ENCODE assay signal across 1 cellular context in the genomic region with DNA sequence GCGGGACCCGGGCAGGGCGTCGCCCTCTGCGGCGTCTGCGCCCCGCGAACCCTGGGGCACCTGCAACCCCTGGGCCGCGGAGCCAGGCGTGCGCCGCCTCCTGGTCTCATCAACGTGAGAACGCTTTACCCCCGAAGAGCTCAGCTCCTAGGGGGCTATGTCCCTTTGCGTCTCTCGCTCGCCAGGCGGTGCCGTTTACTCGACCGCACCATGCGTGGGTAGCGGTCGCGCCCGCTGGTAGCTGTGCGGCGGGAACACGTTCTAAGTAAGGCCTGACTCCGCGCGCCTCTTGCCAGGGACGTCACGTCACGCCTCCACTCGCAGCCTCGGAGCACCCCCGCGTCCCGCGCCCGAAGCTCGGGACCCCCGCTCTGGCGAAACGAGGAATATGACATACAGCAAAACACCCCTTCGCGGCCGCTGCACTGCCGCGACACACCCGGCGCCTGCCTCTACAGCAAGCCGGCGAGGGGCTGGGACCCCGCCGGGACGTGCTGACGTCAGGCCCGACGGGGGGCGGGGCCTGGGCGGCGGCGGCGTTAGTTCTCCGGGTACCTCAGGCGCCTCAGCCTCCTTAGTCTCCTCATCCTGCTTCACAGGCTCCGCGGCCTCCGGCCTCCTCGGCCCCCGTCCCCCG.
A peak's percentile ranks its signal among the peaks of the same experiment; 100 is the strongest.
TF ChIP-seq lines count a peak whose summit lies in the region.

A gene with protein sequence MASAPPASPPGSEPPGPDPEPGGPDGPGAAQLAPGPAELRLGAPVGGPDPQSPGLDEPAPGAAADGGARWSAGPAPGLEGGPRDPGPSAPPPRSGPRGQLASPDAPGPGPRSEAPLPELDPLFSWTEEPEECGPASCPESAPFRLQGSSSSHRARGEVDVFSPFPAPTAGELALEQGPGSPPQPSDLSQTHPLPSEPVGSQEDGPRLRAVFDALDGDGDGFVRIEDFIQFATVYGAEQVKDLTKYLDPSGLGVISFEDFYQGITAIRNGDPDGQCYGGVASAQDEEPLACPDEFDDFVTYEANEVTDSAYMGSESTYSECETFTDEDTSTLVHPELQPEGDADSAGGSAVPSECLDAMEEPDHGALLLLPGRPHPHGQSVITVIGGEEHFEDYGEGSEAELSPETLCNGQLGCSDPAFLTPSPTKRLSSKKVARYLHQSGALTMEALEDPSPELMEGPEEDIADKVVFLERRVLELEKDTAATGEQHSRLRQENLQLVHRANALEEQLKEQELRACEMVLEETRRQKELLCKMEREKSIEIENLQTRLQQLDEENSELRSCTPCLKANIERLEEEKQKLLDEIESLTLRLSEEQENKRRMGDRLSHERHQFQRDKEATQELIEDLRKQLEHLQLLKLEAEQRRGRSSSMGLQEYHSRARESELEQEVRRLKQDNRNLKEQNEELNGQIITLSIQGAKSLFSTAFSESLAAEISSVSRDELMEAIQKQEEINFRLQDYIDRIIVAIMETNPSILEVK (plus strand): TSS at position 568 of the 637 bp plus-strand sequence. CDS start 358 bp downstream, outside the sequence.

TF ChIP-seq in K562, 482 proteins besides CTCF, POLR2A, EP300 and RAD21 (continued from another document):
- TF ChIP-seq, protein P1, sequence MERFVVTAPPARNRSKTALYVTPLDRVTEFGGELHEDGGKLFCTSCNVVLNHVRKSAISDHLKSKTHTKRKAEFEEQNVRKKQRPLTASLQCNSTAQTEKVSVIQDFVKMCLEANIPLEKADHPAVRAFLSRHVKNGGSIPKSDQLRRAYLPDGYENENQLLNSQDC (CRISPR knock-in tag; IDR thresholded peaks at IDR 0.05) = no peak
- no peak for TF ChIP-seq HMG20B (CRISPR knock-in tag; IDR thresholded peaks at IDR 0.05)
- TF ChIP-seq U2AF1 (optimal IDR thresholded peaks at IDR 0.05; ENCODE audit: low read depth, low read length) = peak; percentile 40
